8 cellular contexts compared by ENCODE assay signal in the genomic region with DNA sequence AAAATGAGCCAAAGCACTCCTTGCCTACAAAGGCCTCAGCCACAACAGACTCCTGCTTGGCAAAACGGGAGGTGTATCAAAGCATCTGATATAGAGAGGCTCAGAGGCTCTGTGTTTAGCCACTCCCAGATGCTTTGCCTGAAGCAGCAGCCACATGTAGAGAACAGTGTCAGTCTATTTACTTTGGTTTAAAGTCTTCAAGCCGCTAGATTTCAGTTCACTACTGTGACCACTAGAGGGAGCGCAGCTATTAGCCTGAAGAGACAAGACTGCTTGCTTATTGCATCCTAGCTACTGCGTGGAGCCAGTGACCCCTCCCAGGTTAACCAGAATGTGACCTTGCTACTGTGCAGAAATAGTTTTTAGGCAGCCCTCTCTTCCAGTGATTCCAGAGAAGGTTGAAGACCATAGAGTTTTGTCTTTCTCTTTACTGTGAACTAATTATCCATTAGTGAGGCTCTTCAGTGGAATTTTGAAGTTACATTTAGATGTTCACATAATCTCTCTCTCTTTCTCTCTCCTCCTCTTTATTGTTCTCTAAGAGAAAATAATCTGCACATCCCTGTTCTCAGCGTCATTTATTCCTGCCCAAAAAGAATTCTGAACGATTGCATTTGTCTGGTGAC. TPM values are rescaled to one million over a fixed set of nuclear protein-coding genes. Genes with fewer than 3 reads are reported as not detected.
A peak's percentile ranks its signal among the peaks of the same experiment; 100 is the strongest.
DNase-seq lines count a peak whose midpoint lies in the region; ATAC-seq and TF ChIP-seq lines count a peak whose summit lies in the region.

No MANE protein-coding gene starts in this region.

- no peak overlapping the region for H3K27ac Mint-ChIP-seq in CD4-positive, alpha-beta T cell

- H3K4me3 ChIP-seq in left lung, result no peak overlapping the region

- peak; percentile 96 for ATAC-seq in CD4-positive, alpha-beta T cell (ENCODE audit: poor library complexity)
- ATAC-seq in GM19328 (IDR thresholded peaks at IDR 0.05; ENCODE audit: unreplicated experiment), result peak; percentile 99
- peak; percentile 96 for ATAC-seq in HG03378 (IDR thresholded peaks at IDR 0.05; ENCODE audit: unreplicated experiment)
- peak; percentile 100 for ATAC-seq in left lung

- no peak overlapping the region for H3K4me3 Mint-ChIP-seq in CD4-positive, alpha-beta T cell

- peaks cover 30% of the 10 kb centered on the region for H3K27me3 Mint-ChIP-seq in CD4-positive, alpha-beta T cell

- intact Hi-C loops in CD4-positive, alpha-beta T cell (cut with DNase I, micrococcal nuclease), result loop anchor here in 1 of 2 experiments (2.0 kb wide), 1 partner anchor 281 kb away; no protein-coding TSS in a partner anchor
- intact Hi-C loops in left lung (cut with DNase I), result loop anchor here in 1 of 2 donors (10.0 kb wide), 1 partner anchor 285 kb away; no protein-coding TSS in a partner anchor

- peak; percentile 96 for TF ChIP-seq CTCF in CD4-positive, alpha-beta T cell (IDR thresholded peaks at IDR 0.05)
- TF ChIP-seq CTCF in left lung (IDR thresholded peaks at IDR 0.05), result peak; percentile 80 to 86

- no peak overlapping the region for H3K27ac ChIP-seq in CD4-positive, alpha-beta T cell (ENCODE audit: low read depth, low read length)
- H3K27ac ChIP-seq in left lung, result no peak overlapping the region

- CTCF ChIA-PET in CD4-positive, alpha-beta T cell (lab: Charles Lee), result interaction anchor here (0.8 to 1.7 kb wide), 3 partner anchors 8 to 282 kb away, joined by 3 to 6 read pairs (median 6); no protein-coding TSS in a partner anchor

- peaks cover 7% of the 10 kb centered on the region for H3K27me3 ChIP-seq in CD4-positive, alpha-beta T cell (ENCODE audit: control insufficient read depth, insufficient read depth, low read length)
- no peaks in the 10 kb centered on the region for H3K27me3 ChIP-seq in left lung

- DNase-seq in CD4-positive, alpha-beta T cell, result peak; percentile 16 to 55 (median 32)
- DNase-seq in NCI-H345 (lab: John Stamatoyannopoulos, UW), result peak; percentile 89
- peak; percentile 36 for DNase-seq in activated CD4-positive, CD25-positive, alpha-beta regulatory T cell treated with anti-CD3 and anti-CD28 coated beads, Interleukin-2, amount 50 U/mL, for 72 hours
- DNase-seq in cerebellum (ENCODE audit: low spot score), result peak; percentile 18
- DNase-seq in left lung, result peak in 1 of 2 donors; percentile 45
- DNase-seq in stimulated activated CD4-positive, alpha-beta T cell treated with anti-CD3 and anti-CD28 coated beads, TNF-alpha, amount 100 ng/mL, for 1 hour (ENCODE audit: low read depth in 3 of 3, low spot score in 1 of 3), result peak; percentile 1 to 7 (median 7)

- POLR2A ChIA-PET in CD4-positive, alpha-beta T cell (lab: Charles Lee), result no interaction called here

- no peaks in the 10 kb centered on the region for H3K4me1 Mint-ChIP-seq in CD4-positive, alpha-beta T cell (ENCODE audit: low read depth)

- no peaks in the 10 kb centered on the region for H3K9me3 ChIP-seq in CD4-positive, alpha-beta T cell (ENCODE audit: control insufficient read depth, low read length)
- H3K9me3 ChIP-seq in left lung, result no peaks in the 10 kb centered on the region

- H3K9me3 Mint-ChIP-seq in CD4-positive, alpha-beta T cell, result no peaks in the 10 kb centered on the region

- H3K36me3 ChIP-seq in left lung, result no peaks in the 10 kb centered on the region

- no peaks in the 10 kb centered on the region for H3K4me1 ChIP-seq in left lung

- H3K36me3 Mint-ChIP-seq in CD4-positive, alpha-beta T cell (ENCODE audit: low read depth), result no peaks in the 10 kb centered on the region

RNA-seq across cellular contexts. Expression of gene BMP3, which starts 39.3 kb away (rescaled TPM):
- not detected for total RNA-seq in CD4-positive, alpha-beta T cell
- total RNA-seq in cerebellum (1.9 TPM), left lung (10 to 100 TPM in 1 of 2 donors, 1 to 10 TPM in 1; 8.9 to 10.5 TPM)
